In the genomic region with DNA sequence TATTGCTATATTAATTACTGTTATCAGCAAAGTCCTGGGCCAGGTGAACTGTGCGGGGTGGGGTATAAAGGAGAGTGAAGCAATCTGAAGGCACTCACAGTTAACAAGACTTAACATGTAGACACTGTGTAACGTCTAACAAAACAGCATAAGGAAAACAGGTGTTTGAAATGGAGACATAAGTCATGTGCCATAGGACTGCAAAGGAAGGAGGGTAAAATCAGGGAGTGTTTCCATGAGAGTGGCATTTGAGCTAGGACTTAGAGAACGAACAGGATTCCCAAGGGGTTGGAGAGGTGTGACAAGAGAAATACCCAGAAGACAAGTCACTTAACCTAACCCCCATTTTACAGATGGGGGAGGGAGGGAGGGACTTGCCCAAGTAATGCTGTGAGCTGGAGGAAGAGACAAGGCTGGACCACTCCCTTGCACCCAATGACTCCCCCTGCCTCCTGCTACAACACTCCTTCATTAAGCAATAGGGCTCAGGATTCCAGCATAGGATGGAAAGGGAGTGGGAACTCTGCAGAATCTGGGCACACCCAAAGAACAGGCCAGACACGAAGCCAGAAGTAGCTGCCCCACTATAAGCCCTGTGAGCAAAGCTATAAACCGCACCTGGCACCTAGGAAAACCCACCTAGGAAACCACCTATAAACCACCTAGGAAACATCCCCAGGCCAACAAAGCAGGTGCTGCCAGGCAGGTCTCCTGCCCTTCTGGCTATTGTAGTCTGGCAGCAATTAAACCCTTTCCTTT, we compare ENCODE assay signal across 17 cellular contexts. TPM values are rescaled to one million over a fixed set of nuclear protein-coding genes. Genes with fewer than 3 reads are reported as not detected.
DNase-seq lines count a peak whose midpoint lies in the region; ATAC-seq and TF ChIP-seq lines count a peak whose summit lies in the region.
"Had no signal": no experiment of that assay in that cellular context is flagged by ENCODE, and none has a peak within 500 bp of the region (broad histone marks: within the 10 kb centered on the region; RNA-seq: fewer than 3 reads in every experiment).

No MANE protein-coding gene starts in this region.

- no peak overlapping the region for H3K27ac Mint-ChIP-seq in WTC11
- H3K27ac Mint-ChIP-seq: H9, T-cell had no signal

- TF ChIP-seq CTCF in HEK293 (tag by site-specific recombination; IDR thresholded peaks at IDR 0.05) (no peak), foreskin keratinocyte (conservative IDR thresholded peaks at IDR 0.05) (no peak), WTC11 (IDR thresholded peaks at IDR 0.05) (no peak)

- H3K9me3 ChIP-seq in HEK293 (ENCODE audit: control insufficient read depth, insufficient read depth, low read depth, low read length) (no peaks in the 10 kb centered on the region), skeletal muscle tissue (ENCODE audit: control insufficient read depth in 3 of 3, low read length in 3 of 3) (no peaks in the 10 kb centered on the region)
- H3K9me3 ChIP-seq: MG63 had no signal

- H3K9ac ChIP-seq in skeletal muscle tissue (ENCODE audit: low read depth in 1 of 3, low read length in 3 of 3), result peak overlapping the region in 2 of 3 donors; percentile 14 to 69

- no peaks in the 10 kb centered on the region for H3K36me3 Mint-ChIP-seq in WTC11

- CTCF ChIA-PET in HEK293 (lab: Yijun Ruan, JAX) (interaction anchor here (0.7 to 1.7 kb wide), 2 partner anchors 20 to 34 kb away, joined by 4 to 11 read pairs; no protein-coding TSS in a partner anchor), WTC11 (lab: Charles Lee) (interaction anchor here (0.5 to 6.0 kb wide), 8 partner anchors 14 to 346 kb away, joined by 3 to 28 read pairs (median 4); no protein-coding TSS in a partner anchor)

- no peaks in the 10 kb centered on the region for H3K27me3 Mint-ChIP-seq in WTC11 (ENCODE audit: low read depth)
- H3K27me3 Mint-ChIP-seq: T-cell had no signal

- POLR2A ChIA-PET in HEK293 (lab: Yijun Ruan, JAX), result no interaction called here
- POLR2A ChIA-PET in WTC11 (lab: Charles Lee), result interaction anchor here (0.7 kb wide), 1 partner anchor 227 kb away, joined by 3 read pairs; no protein-coding TSS in a partner anchor

- H3K27ac ChIP-seq in HEK293 (ENCODE audit: extremely low read depth, low read depth, low read length), result no peak overlapping the region
- peak overlapping the region; percentile 27 for H3K27ac ChIP-seq in foreskin keratinocyte
- peak overlapping the region; percentile 65 for H3K27ac ChIP-seq in skeletal muscle tissue (ENCODE audit: low read depth, low read length)
- H3K27ac ChIP-seq: C4-2B had no signal

- no peaks in the 10 kb centered on the region for H3K27me3 ChIP-seq in foreskin keratinocyte
- no peaks in the 10 kb centered on the region for H3K27me3 ChIP-seq in skeletal muscle tissue (ENCODE audit: control insufficient read depth in 3 of 3, insufficient read depth in 3 of 3, low read length in 3 of 3)
- H3K27me3 ChIP-seq: MG63 had no signal

- DNase-seq in NCI-H345 (lab: John Stamatoyannopoulos, UW) (peak; percentile 19), foreskin keratinocyte (peak; percentile 78 to 88), NCI-H226 (no peak), COLO829 (ENCODE audit: low spot score) (no peak), WTC11 (ENCODE audit: low spot score) (no peak)
- DNase-seq: activated CD4-positive, alpha-beta T cell treated with anti-CD3 and anti-CD28 coated beads for 1 hour; amygdala; H9; MG63; NCI-H446; stimulated activated CD4-positive, alpha-beta T cell treated with anti-CD3 and anti-CD28 coated beads, Interleukin-4, amount 100 ng/mL, for 1 hour; stimulated activated naive CD8-positive, alpha-beta T cell treated with anti-CD3 and anti-CD28 coated beads, Interleukin-15, Interleukin-2, amounts not matched to agents 100 U/mL and 50 U/mL, for 24 hours; T-cell had no signal

- peaks cover 5% of the 10 kb centered on the region; the same call in 1 of the 2 replicates for H3K4me1 Mint-ChIP-seq in WTC11

- H3K4me3 ChIP-seq in HEK293 (ENCODE audit: low read depth, low read length) (no peak overlapping the region), skeletal muscle tissue (ENCODE audit: low read length in 3 of 3) (no peak overlapping the region)
- H3K4me3 ChIP-seq: MG63 had no signal

- H3K4me3 Mint-ChIP-seq in WTC11, result no peak overlapping the region
- H3K4me3 Mint-ChIP-seq: H9, T-cell had no signal

- H3K36me3 ChIP-seq in HEK293 (ENCODE audit: control insufficient read depth in 2 of 2, insufficient read depth in 1 of 2, low read length in 2 of 2), result peaks cover 0 to 45% of the 10 kb centered on the region in 2 experiments; a peak in 2 of 3 replicates
- H3K36me3 ChIP-seq in skeletal muscle tissue (ENCODE audit: control insufficient read depth in 3 of 3, insufficient read depth in 3 of 3, low read length in 3 of 3), result peaks cover under 1 to 14% (median 3%) of the 10 kb centered on the region in 3 donors

- no peaks in the 10 kb centered on the region for H3K9me3 Mint-ChIP-seq in WTC11
- H3K9me3 Mint-ChIP-seq: H9, T-cell had no signal

- ATAC-seq in foreskin keratinocyte (peak; percentile 77), WTC11 (no peak)
- ATAC-seq: stimulated activated naive CD8-positive, alpha-beta T cell treated with anti-CD3 and anti-CD28 coated beads, Interleukin-15, Interleukin-2, amounts not matched to agents 100 U/mL and 50 U/mL, for 24 hours had no signal

- H3K4me1 ChIP-seq in HEK293 (ENCODE audit: control insufficient read depth, insufficient read depth, low read length), result peaks cover 5% of the 10 kb centered on the region; the same call in 1 of the 2 replicates
- H3K4me1 ChIP-seq in foreskin keratinocyte, result peaks cover 23% of the 10 kb centered on the region
- peaks cover 46 to 77% (median 72%) of the 10 kb centered on the region in 3 donors for H3K4me1 ChIP-seq in skeletal muscle tissue (ENCODE audit: control insufficient read depth in 3 of 3, insufficient read depth in 3 of 3, low read length in 3 of 3)

TF ChIP-seq in HEK293, 187 proteins besides CTCF, POLR2A, EP300 and RAD21:
- TF ChIP-seq, protein P1, sequence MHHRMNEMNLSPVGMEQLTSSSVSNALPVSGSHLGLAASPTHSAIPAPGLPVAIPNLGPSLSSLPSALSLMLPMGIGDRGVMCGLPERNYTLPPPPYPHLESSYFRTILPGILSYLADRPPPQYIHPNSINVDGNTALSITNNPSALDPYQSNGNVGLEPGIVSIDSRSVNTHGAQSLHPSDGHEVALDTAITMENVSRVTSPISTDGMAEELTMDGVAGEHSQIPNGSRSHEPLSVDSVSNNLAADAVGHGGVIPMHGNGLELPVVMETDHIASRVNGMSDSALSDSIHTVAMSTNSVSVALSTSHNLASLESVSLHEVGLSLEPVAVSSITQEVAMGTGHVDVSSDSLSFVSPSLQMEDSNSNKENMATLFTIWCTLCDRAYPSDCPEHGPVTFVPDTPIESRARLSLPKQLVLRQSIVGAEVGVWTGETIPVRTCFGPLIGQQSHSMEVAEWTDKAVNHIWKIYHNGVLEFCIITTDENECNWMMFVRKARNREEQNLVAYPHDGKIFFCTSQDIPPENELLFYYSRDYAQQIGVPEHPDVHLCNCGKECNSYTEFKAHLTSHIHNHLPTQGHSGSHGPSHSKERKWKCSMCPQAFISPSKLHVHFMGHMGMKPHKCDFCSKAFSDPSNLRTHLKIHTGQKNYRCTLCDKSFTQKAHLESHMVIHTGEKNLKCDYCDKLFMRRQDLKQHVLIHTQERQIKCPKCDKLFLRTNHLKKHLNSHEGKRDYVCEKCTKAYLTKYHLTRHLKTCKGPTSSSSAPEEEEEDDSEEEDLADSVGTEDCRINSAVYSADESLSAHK (tag by site-specific recombination; IDR thresholded peaks at IDR 0.05), result no peak
- TF ChIP-seq, protein P2, sequence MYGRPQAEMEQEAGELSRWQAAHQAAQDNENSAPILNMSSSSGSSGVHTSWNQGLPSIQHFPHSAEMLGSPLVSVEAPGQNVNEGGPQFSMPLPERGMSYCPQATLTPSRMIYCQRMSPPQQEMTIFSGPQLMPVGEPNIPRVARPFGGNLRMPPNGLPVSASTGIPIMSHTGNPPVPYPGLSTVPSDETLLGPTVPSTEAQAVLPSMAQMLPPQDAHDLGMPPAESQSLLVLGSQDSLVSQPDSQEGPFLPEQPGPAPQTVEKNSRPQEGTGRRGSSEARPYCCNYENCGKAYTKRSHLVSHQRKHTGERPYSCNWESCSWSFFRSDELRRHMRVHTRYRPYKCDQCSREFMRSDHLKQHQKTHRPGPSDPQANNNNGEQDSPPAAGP (tag by site-specific recombination; IDR thresholded peaks at IDR 0.05), result peak; percentile 84

TF ChIP-seq in WTC11, 78 proteins besides CTCF, POLR2A, EP300 and RAD21 (continues in another document):
- no peak for TF ChIP-seq GRHL2 (CRISPR knock-in tag; IDR thresholded peaks at IDR 0.05; ENCODE audit: insufficient replicate concordance, severe bottlenecking)
- TF ChIP-seq, protein P3, sequence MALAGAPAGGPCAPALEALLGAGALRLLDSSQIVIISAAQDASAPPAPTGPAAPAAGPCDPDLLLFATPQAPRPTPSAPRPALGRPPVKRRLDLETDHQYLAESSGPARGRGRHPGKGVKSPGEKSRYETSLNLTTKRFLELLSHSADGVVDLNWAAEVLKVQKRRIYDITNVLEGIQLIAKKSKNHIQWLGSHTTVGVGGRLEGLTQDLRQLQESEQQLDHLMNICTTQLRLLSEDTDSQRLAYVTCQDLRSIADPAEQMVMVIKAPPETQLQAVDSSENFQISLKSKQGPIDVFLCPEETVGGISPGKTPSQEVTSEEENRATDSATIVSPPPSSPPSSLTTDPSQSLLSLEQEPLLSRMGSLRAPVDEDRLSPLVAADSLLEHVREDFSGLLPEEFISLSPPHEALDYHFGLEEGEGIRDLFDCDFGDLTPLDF (CRISPR knock-in tag; IDR thresholded peaks at IDR 0.05), result no peak
- TF ChIP-seq, protein P4, sequence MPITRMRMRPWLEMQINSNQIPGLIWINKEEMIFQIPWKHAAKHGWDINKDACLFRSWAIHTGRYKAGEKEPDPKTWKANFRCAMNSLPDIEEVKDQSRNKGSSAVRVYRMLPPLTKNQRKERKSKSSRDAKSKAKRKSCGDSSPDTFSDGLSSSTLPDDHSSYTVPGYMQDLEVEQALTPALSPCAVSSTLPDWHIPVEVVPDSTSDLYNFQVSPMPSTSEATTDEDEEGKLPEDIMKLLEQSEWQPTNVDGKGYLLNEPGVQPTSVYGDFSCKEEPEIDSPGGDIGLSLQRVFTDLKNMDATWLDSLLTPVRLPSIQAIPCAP (CRISPR knock-in tag; IDR thresholded peaks at IDR 0.05), result no peak

RNA-seq across cellular contexts. Expression of a gene that starts 6.6 kb away (rescaled TPM):
- total RNA-seq in foreskin keratinocyte, result 94.3 and 95.7 TPM in 2 replicates
- 105 and 106 TPM in 2 replicates for polyA plus RNA-seq in foreskin keratinocyte
- total RNA-seq in skeletal muscle tissue, result 44.9 TPM
- 33.7 to 37.0 TPM (median 35.5 TPM) in 3 replicates for total RNA-seq in WTC11 (2021)

RNA-seq across cellular contexts. Expression of a gene that starts 20.6 kb away (rescaled TPM):
- not detected in 2 replicates for total RNA-seq in foreskin keratinocyte
- not detected in 2 replicates for polyA plus RNA-seq in foreskin keratinocyte
- total RNA-seq in skeletal muscle tissue, result not detected
- 0.13 to 0.23 TPM (median 0.14 TPM) in 3 replicates for total RNA-seq in WTC11 (2021)
- total RNA-seq: H9, renal cortical epithelial cell, T-cell had no signal

Comparison
In these comparisons a context has a peak if more than half of its experiments do, and no peak if none do; other contexts are left out.
1. DNase-seq: peak in NCI-H345 (single experiment) and foreskin keratinocyte (2 of 2); none in NCI-H226 (single experiment), COLO829 (single experiment) and WTC11 (single experiment).